16 cellular contexts compared by ENCODE assay signal in the genomic region with DNA sequence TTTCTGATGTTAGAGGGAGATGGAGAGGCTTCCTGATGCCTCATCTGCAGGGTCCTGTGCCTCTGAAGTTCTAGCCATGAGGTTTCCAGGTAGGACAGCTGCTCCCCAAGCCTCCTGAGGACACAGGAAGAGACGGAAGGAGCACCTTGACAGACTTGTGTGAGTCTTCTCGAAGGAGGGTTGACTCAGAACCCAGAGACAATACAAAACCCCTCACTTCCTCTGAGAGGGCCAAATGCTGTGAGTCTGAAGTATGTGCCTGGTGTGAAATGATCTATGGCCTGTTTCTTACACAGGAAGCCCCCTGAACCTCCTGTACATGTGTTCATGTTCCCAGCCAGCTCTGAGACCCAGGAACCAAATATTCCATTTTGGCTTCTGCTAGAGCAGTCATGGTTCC.
DNase-seq lines count a peak whose midpoint lies in the region; ATAC-seq and TF ChIP-seq lines count a peak whose summit lies in the region.
"Had no signal": no experiment of that assay in that cellular context is flagged by ENCODE, and none has a peak within 500 bp of the region (broad histone marks: within the 10 kb centered on the region; RNA-seq: fewer than 3 reads in every experiment).

No MANE protein-coding gene starts in this region.

- no peak for ATAC-seq in right cardiac atrium
- ATAC-seq in Right ventricle myocardium inferior: no peak
- ATAC-seq in Panc1: no peak
- ATAC-seq in gastroesophageal sphincter: no peak
- no peak for ATAC-seq in thoracic aorta (ENCODE audit: insufficient number of reproducible peaks, low FRiP score, low read depth)
- no peak for ATAC-seq in GM18873 (IDR thresholded peaks at IDR 0.05; ENCODE audit: low FRiP score, unreplicated experiment)
- ATAC-seq in GM21447 (IDR thresholded peaks at IDR 0.05; ENCODE audit: unreplicated experiment): no peak
- ATAC-seq: left colon had no signal

- DNase-seq in right cardiac atrium (no peak), Right ventricle myocardium inferior (ENCODE audit: missing footprints) (no peak), Panc1 (ENCODE audit: low read depth, low spot score) (no peak), thoracic aorta (ENCODE audit: low spot score) (no peak), NCI-H345 treated with DMSO at 0.1 percent for 48 hours (lab: John Stamatoyannopoulos, UW; ENCODE audit: unreplicated experiment) (no peak)
- DNase-seq: left colon, NCI-H748 treated with DMSO at 0.1 percent for 48 hours, posterior cingulate gyrus, RPMI8226, T-helper 9 cell had no signal

- no peaks in the 10 kb centered on the region for H3K9me3 ChIP-seq in right cardiac atrium (ENCODE audit: control insufficient read depth, low read length)
- H3K9me3 ChIP-seq in Panc1 (ENCODE audit: control insufficient read depth, insufficient read depth, low read depth, low read length): no peaks in the 10 kb centered on the region
- H3K9me3 ChIP-seq in gastroesophageal sphincter: no peaks in the 10 kb centered on the region
- H3K9me3 ChIP-seq in thoracic aorta: no peaks in the 10 kb centered on the region
- H3K9me3 ChIP-seq: BLaER1, tibial nerve had no signal

- no TSS peak for BruUV-seq in Panc1 (replicated peaks; lab: Mats Ljungman, UMichigan)

- WGBS in right cardiac atrium: 83% methylated on average over 2 of the region's 2 CpGs
- WGBS in gastroesophageal sphincter (ENCODE audit: low coverage in 1 of 2), 2 donors: no CpG with 5 or more reads among the region's 2 CpGs

- TF ChIP-seq CTCF in Panc1 (IDR thresholded peaks at IDR 0.05) (no peak), gastroesophageal sphincter (IDR thresholded peaks at IDR 0.05) (no peak), thoracic aorta (IDR thresholded peaks at IDR 0.05) (no peak)

- H3K27me3 ChIP-seq in right cardiac atrium (ENCODE audit: control insufficient read depth, insufficient read depth) (no peaks in the 10 kb centered on the region), Panc1 (ENCODE audit: control insufficient read depth, insufficient read depth, low read length) (no peaks in the 10 kb centered on the region), gastroesophageal sphincter (no peaks in the 10 kb centered on the region), thoracic aorta (replicated peaks; ENCODE audit: insufficient read depth) (no peaks in the 10 kb centered on the region)
- H3K27me3 ChIP-seq: BLaER1, tibial nerve had no signal

- peaks cover 22% of the 10 kb centered on the region for H3K4me1 ChIP-seq in right cardiac atrium (ENCODE audit: control insufficient read depth, insufficient read depth, low read length)
- peaks cover 95% of the 10 kb centered on the region for H3K4me1 ChIP-seq in Panc1 (ENCODE audit: control insufficient read depth, insufficient read depth, low read length)
- peaks cover 3 to 73% (median 45%) of the 10 kb centered on the region in 3 donors for H3K4me1 ChIP-seq in gastroesophageal sphincter
- H3K4me1 ChIP-seq in thoracic aorta (ENCODE audit: control insufficient read depth in 1 of 2, low read depth in 2 of 2): peaks cover 32 to 85% of the 10 kb centered on the region in 2 donors
- H3K4me1 ChIP-seq: BLaER1 had no signal

- TF ChIP-seq EP300 in gastroesophageal sphincter (IDR thresholded peaks at IDR 0.05): no peak

- intact Hi-C loops in right cardiac atrium (cut with DNase I) (loop anchor here in 1 of 4 donors (10.0 kb wide), 1 partner anchor 117 kb away; no protein-coding TSS in a partner anchor), Right ventricle myocardium inferior (cut with DNase I) (loop anchor here (5.0 kb wide), 1 partner anchor 60 kb away; the partner anchor contains the start of genes AAGAB and IQCH), Panc1 (cut with micrococcal nuclease; ENCODE audit: unreplicated experiment) (loop anchor here (10.0 kb wide), 1 partner anchor 113 kb away; no protein-coding TSS in a partner anchor)

- H3K36me3 ChIP-seq in Panc1 (ENCODE audit: control insufficient read depth, insufficient read depth, low read length) (peaks cover 49% of the 10 kb centered on the region), gastroesophageal sphincter (peaks cover 0 to 50% of the 10 kb centered on the region in 2 donors), thoracic aorta (peaks cover 19% of the 10 kb centered on the region)

- POLR2A ChIA-PET in Panc1 (lab: Charles Lee): no interaction called here

- H3K27ac ChIP-seq in right cardiac atrium (ENCODE audit: low read length) (peak overlapping the region; percentile 42), Panc1 (ENCODE audit: low read length) (peak overlapping the region; percentile 84), gastroesophageal sphincter (peak overlapping the region in 3 of 4 donors; percentile 67 to 83 (median 73)), thoracic aorta (peak overlapping the region; percentile 62 to 95)
- H3K27ac ChIP-seq: BLaER1, epithelial cell of prostate had no signal

- H3K4me3 ChIP-seq in right cardiac atrium (ENCODE audit: low read length) (no peak overlapping the region), Panc1 (ENCODE audit: low read depth in 2 of 2, low read length in 2 of 2) (no peak overlapping the region), gastroesophageal sphincter (no peak overlapping the region), thoracic aorta (no peak overlapping the region)
- H3K4me3 ChIP-seq: BLaER1, tibial nerve had no signal

- CTCF ChIA-PET in Panc1 (lab: Charles Lee): interaction anchor here (0.8 kb wide), 1 partner anchor 270 kb away, joined by 3 read pairs; no protein-coding TSS in a partner anchor

- TF ChIP-seq POLR2A in gastroesophageal sphincter (IDR thresholded peaks at IDR 0.05): no peak

- in situ Hi-C loops in Panc1 (cut with HindIII; ENCODE audit: low pct_unique_long_range_greater_than_20kb, low sequenced_read_pairs): no loop called here
